In the genomic region with DNA sequence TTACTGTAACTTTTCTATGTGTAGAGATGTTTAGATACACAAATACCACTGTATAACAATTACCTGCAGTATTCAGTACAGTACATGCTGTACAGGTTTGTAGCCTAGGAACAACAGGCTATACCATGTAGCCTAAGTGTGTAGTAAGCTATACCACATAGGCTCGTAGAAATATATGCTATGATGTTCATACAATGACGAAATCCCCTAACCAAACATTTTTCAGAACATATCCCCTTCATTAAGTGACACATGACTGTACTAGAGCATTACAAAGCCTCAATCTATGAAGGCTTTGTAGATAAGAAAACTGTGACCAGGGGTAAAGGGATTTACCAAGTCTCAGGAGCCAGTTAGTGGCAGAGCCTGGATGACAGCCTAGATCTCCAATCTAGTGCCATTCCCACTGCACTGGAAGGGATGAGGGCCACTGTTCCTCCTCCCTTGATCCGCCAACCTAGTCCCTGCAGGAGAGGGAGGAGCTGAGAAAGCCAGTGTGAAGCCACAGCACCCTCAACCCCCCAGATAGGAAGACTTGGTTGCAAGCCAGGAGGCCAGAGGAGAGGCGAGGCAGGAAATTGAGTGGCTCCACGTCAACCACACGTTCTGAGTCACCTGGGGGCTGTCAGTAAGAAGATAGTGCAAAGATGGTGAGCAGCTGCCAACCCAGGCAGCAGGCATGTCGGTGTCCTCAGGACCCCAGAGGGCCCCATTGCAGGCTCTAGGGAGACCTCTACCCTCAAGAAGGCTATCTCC, we compare ENCODE assay signal across 9 cellular contexts.
DNase-seq lines count a peak whose midpoint lies in the region; ATAC-seq, FAIRE-seq and TF ChIP-seq lines count a peak whose summit lies in the region.
"Had no signal": no experiment of that assay in that cellular context is flagged by ENCODE, and none has a peak within 500 bp of the region (broad histone marks: within the 10 kb centered on the region; RNA-seq: fewer than 3 reads in every experiment).

No MANE protein-coding gene starts in this region.

- intact Hi-C loops in psoas muscle (cut with DNase I), result no loop called here

- H3K4me3 ChIP-seq in psoas muscle, result no peak overlapping the region

- no peaks in the 10 kb centered on the region for H3K36me3 ChIP-seq in psoas muscle (ENCODE audit: insufficient read depth in 1 of 2, low read depth in 1 of 2)

- peaks cover 0 to 7% (median 0%) of the 10 kb centered on the region in 3 donors for H3K27me3 ChIP-seq in psoas muscle (ENCODE audit: insufficient read depth in 3 of 3, low read length in 2 of 3)

- no peak for TF ChIP-seq CTCF in GM20000 (IDR thresholded peaks at IDR 0.05; ENCODE audit: extremely low read depth, missing control alignments)
- TF ChIP-seq CTCF in psoas muscle (IDR thresholded peaks at IDR 0.05), result no peak

- no peak for ATAC-seq in GM19035 (IDR thresholded peaks at IDR 0.05; ENCODE audit: unreplicated experiment)
- ATAC-seq in psoas muscle, result no peak

- 67 to 77% (median 75%) methylated on average over 7 of the region's 7 CpGs for WGBS in psoas muscle, 3 donors

- no peak for TF ChIP-seq POLR2A in GM12892 (IDR thresholded peaks at IDR 0.05; ENCODE audit: low read depth, low read length)

- FAIRE-seq in GM12892 (lab: Jason Lieb, UNC), result peak; percentile 88

- no peaks in the 10 kb centered on the region for H3K4me1 ChIP-seq in psoas muscle

- H3K27ac Mint-ChIP-seq in T-helper 2 cell treated with Interferon-gamma antibody and Interleukin-4, amounts not matched to agents 5 μg/mL and 100 μg/mL, for 36 hours, result peak overlapping the region; percentile 79
- H3K27ac Mint-ChIP-seq in activated naive CD8-positive, alpha-beta T cell treated with anti-CD3 and anti-CD28 coated beads for 36 hours, result peak overlapping the region; percentile 92

- H3K27ac ChIP-seq in psoas muscle, result no peak overlapping the region
- H3K27ac ChIP-seq: KMS-11 had no signal

- H3K9me3 ChIP-seq in psoas muscle, result no peaks in the 10 kb centered on the region

- no peak for DNase-seq in GM12892 (ENCODE audit: insufficient read length)
- DNase-seq in T-helper 2 cell treated with Interferon-gamma antibody and Interleukin-4, amounts not matched to agents 5 μg/mL and 100 μg/mL, for 36 hours (ENCODE audit: low spot score), result peak; percentile 73
- peak; percentile 74 for DNase-seq in activated naive CD8-positive, alpha-beta T cell treated with anti-CD3 and anti-CD28 coated beads for 36 hours
- peak; percentile 40 to 68 for DNase-seq in stimulated activated CD4-positive, alpha-beta T cell treated with anti-CD3 and anti-CD28 coated beads, Interleukin-1b, Interleukin-23, amount 100 ng/mL, for 4 hours (ENCODE audit: low read depth in 2 of 2)
- no peak for DNase-seq in GM20000 (ENCODE audit: low spot score)
- no peak for DNase-seq in SHP77 (lab: John Stamatoyannopoulos, UW)
- no peak for DNase-seq in psoas muscle

- peaks cover 3% of the 10 kb centered on the region for H3K36me3 Mint-ChIP-seq in T-helper 2 cell treated with Interferon-gamma antibody and Interleukin-4, amounts not matched to agents 5 μg/mL and 100 μg/mL, for 36 hours (ENCODE audit: low read depth)
- peaks cover 4% of the 10 kb centered on the region for H3K36me3 Mint-ChIP-seq in activated naive CD8-positive, alpha-beta T cell treated with anti-CD3 and anti-CD28 coated beads for 36 hours

- peaks cover 50% of the 10 kb centered on the region for H3K4me1 Mint-ChIP-seq in T-helper 2 cell treated with Interferon-gamma antibody and Interleukin-4, amounts not matched to agents 5 μg/mL and 100 μg/mL, for 36 hours (ENCODE audit: low read depth)
- H3K4me1 Mint-ChIP-seq in activated naive CD8-positive, alpha-beta T cell treated with anti-CD3 and anti-CD28 coated beads for 36 hours, result peaks cover 38% of the 10 kb centered on the region

- H3K9me3 Mint-ChIP-seq in T-helper 2 cell treated with Interferon-gamma antibody and Interleukin-4, amounts not matched to agents 5 μg/mL and 100 μg/mL, for 36 hours, result no peaks in the 10 kb centered on the region
- H3K9me3 Mint-ChIP-seq in activated naive CD8-positive, alpha-beta T cell treated with anti-CD3 and anti-CD28 coated beads for 36 hours, result peaks cover 4% of the 10 kb centered on the region

- H3K4me3 Mint-ChIP-seq in T-helper 2 cell treated with Interferon-gamma antibody and Interleukin-4, amounts not matched to agents 5 μg/mL and 100 μg/mL, for 36 hours, result peak overlapping the region; percentile 20
- no peak overlapping the region for H3K4me3 Mint-ChIP-seq in activated naive CD8-positive, alpha-beta T cell treated with anti-CD3 and anti-CD28 coated beads for 36 hours

- H3K27me3 Mint-ChIP-seq in T-helper 2 cell treated with Interferon-gamma antibody and Interleukin-4, amounts not matched to agents 5 μg/mL and 100 μg/mL, for 36 hours (ENCODE audit: low read depth), result no peaks in the 10 kb centered on the region
- no peaks in the 10 kb centered on the region for H3K27me3 Mint-ChIP-seq in activated naive CD8-positive, alpha-beta T cell treated with anti-CD3 and anti-CD28 coated beads for 36 hours

Comparison
In these comparisons a context has a peak if more than half of its experiments do, and no peak if none do; other contexts are left out.
1. DNase-seq: peak in T-helper 2 cell treated with Interferon-gamma antibody and Interleukin-4, amounts not matched to agents 5 μg/mL and 100 μg/mL, for 36 hours (single experiment), activated naive CD8-positive, alpha-beta T cell treated with anti-CD3 and anti-CD28 coated beads for 36 hours (single experiment) and stimulated activated CD4-positive, alpha-beta T cell treated with anti-CD3 and anti-CD28 coated beads, Interleukin-1b, Interleukin-23, amount 100 ng/mL, for 4 hours (2 of 2); none in GM12892 (single experiment), GM20000 (single experiment), SHP77 (0 of 2) and psoas muscle (0 of 2).